In the genomic region with DNA sequence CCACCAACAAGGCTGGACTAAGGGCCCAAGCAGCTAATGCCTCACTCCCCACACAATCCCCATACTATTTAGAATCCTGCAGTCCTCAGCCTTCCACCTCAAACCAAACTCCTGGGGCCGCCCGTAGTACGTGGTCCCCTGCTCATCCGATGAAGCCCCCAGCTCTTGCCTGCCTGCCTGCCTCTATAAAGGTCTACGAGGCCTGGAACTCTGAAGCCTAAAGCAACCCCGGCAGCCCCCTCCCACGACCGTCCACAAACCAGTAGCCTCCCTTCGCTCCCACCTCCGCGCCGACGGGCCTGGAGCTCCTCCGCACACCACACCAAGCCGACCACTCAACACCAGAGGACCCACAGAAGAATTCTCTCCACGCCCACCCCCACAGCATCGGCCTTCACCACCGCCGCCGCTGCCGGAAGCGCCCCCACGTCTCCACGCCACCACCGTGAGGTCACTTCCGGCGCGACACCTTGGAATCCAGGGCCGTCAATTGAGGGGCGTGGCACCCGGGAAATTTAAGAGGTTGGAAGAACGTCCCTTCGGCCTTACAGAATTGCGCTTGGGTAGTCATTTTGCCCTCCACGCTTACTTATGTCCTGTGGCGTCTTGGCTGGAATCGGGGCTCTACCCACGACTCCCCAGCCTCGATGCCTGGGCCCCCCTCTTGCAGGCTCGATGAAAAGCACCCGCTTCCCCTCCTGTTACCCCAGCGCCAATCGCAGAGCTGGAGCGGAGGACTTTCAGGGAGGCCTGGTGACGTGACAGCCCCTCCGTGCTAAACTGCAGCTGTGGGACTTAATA, we compare ENCODE assay signal across 1 cellular context.
TF ChIP-seq lines count a peak whose summit lies in the region.

A gene with protein sequence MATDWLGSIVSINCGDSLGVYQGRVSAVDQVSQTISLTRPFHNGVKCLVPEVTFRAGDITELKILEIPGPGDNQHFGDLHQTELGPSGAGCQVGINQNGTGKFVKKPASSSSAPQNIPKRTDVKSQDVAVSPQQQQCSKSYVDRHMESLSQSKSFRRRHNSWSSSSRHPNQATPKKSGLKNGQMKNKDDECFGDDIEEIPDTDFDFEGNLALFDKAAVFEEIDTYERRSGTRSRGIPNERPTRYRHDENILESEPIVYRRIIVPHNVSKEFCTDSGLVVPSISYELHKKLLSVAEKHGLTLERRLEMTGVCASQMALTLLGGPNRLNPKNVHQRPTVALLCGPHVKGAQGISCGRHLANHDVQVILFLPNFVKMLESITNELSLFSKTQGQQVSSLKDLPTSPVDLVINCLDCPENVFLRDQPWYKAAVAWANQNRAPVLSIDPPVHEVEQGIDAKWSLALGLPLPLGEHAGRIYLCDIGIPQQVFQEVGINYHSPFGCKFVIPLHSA (minus strand): TSS at position 428 of the 801 bp plus-strand sequence. CDS start 20,900 bp downstream, outside the sequence.

TF ChIP-seq in HepG2, 621 proteins besides CTCF, POLR2A, EP300 and RAD21 (continued from another document and continues in another):
- TF ChIP-seq, protein P1, sequence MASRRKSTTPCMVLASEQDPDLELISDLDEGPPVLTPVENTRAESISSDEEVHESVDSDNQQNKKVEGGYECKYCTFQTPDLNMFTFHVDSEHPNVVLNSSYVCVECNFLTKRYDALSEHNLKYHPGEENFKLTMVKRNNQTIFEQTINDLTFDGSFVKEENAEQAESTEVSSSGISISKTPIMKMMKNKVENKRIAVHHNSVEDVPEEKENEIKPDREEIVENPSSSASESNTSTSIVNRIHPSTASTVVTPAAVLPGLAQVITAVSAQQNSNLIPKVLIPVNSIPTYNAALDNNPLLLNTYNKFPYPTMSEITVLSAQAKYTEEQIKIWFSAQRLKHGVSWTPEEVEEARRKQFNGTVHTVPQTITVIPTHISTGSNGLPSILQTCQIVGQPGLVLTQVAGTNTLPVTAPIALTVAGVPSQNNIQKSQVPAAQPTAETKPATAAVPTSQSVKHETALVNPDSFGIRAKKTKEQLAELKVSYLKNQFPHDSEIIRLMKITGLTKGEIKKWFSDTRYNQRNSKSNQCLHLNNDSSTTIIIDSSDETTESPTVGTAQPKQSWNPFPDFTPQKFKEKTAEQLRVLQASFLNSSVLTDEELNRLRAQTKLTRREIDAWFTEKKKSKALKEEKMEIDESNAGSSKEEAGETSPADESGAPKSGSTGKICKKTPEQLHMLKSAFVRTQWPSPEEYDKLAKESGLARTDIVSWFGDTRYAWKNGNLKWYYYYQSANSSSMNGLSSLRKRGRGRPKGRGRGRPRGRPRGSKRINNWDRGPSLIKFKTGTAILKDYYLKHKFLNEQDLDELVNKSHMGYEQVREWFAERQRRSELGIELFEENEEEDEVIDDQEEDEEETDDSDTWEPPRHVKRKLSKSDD (CRISPR knock-in tag; IDR thresholded peaks at IDR 0.05; ENCODE audit: low read depth): peak; percentile 79
- TF ChIP-seq AGO2 (optimal IDR thresholded peaks at IDR 0.05; ENCODE audit: low read depth, low read length) (no peak), ZNF333 (CRISPR knock-in tag; IDR thresholded peaks at IDR 0.05; ENCODE audit: borderline replicate concordance) (0 out of 2 replicates have a peak, but pooled peaks have one; percentile 39), ZBTB38 (CRISPR knock-in tag; IDR thresholded peaks at IDR 0.05) (peak; percentile 55; the same call in 1 of the 2 replicates), MED8 (CRISPR knock-in tag; IDR thresholded peaks at IDR 0.05; ENCODE audit: insufficient replicate concordance) (no peak), MEF2D (CRISPR knock-in tag; IDR thresholded peaks at IDR 0.05) (peak; percentile 23; the same call in 1 of the 2 replicates), FOXC1 (CRISPR knock-in tag; IDR thresholded peaks at IDR 0.05; ENCODE audit: borderline replicate concordance) (peak; percentile 77; the same call in 1 of the 2 replicates), IKZF4 (CRISPR knock-in tag; IDR thresholded peaks at IDR 0.05; ENCODE audit: borderline replicate concordance, low read depth, not compliant biosample characterization) (peak; percentile 69), NCOR1 (IDR thresholded peaks at IDR 0.05; ENCODE audit: borderline replicate concordance, low read length) (peak; percentile 24; the same call in 1 of the 2 replicates), ZNF670 (CRISPR knock-in tag; IDR thresholded peaks at IDR 0.05; ENCODE audit: borderline replicate concordance) (no peak; the same call in 1 of the 2 replicates), SOX5 (CRISPR knock-in tag; IDR thresholded peaks at IDR 0.05; ENCODE audit: borderline replicate concordance) (no peak), SMARCC2 (IDR thresholded peaks at IDR 0.05) (no peak), SETDB1 (CRISPR knock-in tag; IDR thresholded peaks at IDR 0.05; ENCODE audit: borderline replicate concordance) (no peak), RFXAP (CRISPR knock-in tag; IDR thresholded peaks at IDR 0.05; ENCODE audit: borderline replicate concordance) (peak; percentile 53), ZNF777 (CRISPR knock-in tag; IDR thresholded peaks at IDR 0.05) (no peak), POGZ (CRISPR knock-in tag; IDR thresholded peaks at IDR 0.05) (peak; percentile 80), KAT2B (IDR thresholded peaks at IDR 0.05; ENCODE audit: borderline replicate concordance, low read depth, low read length) (no peak), ZNF12 (CRISPR knock-in tag; IDR thresholded peaks at IDR 0.05) (no peak), DR1 (CRISPR knock-in tag; IDR thresholded peaks at IDR 0.05) (peak; percentile 82; the same call in 1 of the 2 replicates), KLF6 (CRISPR knock-in tag; IDR thresholded peaks at IDR 0.05) (0 out of 2 replicates have a peak, but pooled peaks have one; percentile 27), SRSF1 (optimal IDR thresholded peaks at IDR 0.05; ENCODE audit: low read depth, low read length) (peak; percentile 57), ZNF567 (CRISPR knock-in tag; IDR thresholded peaks at IDR 0.05; ENCODE audit: borderline replicate concordance) (0 out of 2 replicates have a peak, but pooled peaks have one; percentile 45), ZNF557 (CRISPR knock-in tag; IDR thresholded peaks at IDR 0.05) (no peak), RFX5 (IDR thresholded peaks at IDR 0.05; ENCODE audit: low read depth, low read length) (no peak), TBX3 (IDR thresholded peaks at IDR 0.05; ENCODE audit: borderline replicate concordance) (peak; percentile 66; the same call in 1 of the 2 replicates), RCOR2 (CRISPR knock-in tag; IDR thresholded peaks at IDR 0.05) (0 out of 2 replicates have a peak, but pooled peaks have one; percentile 17), ZNF605 (CRISPR knock-in tag; IDR thresholded peaks at IDR 0.05) (peak; percentile 95), ZNF343 (CRISPR knock-in tag; IDR thresholded peaks at IDR 0.05) (no peak), PCBP2 (optimal IDR thresholded peaks at IDR 0.05; ENCODE audit: low read depth, low read length, poor library complexity, severe bottlenecking) (no peak), ZSCAN29 (CRISPR knock-in tag; conservative IDR thresholded peaks at IDR 0.05) (no peak), TARDBP (CRISPR knock-in tag; IDR thresholded peaks at IDR 0.05) (peak; percentile 53; the same call in 1 of the 2 replicates), NFKB2 (CRISPR knock-in tag; IDR thresholded peaks at IDR 0.05; ENCODE audit: borderline replicate concordance) (peak; percentile 81; the same call in 1 of the 2 replicates), KLF11 (CRISPR knock-in tag; IDR thresholded peaks at IDR 0.05) (0 out of 2 replicates have a peak, but pooled peaks have one; percentile 61), MYC (CRISPR knock-in tag; IDR thresholded peaks at IDR 0.05; ENCODE audit: borderline replicate concordance) (peak; percentile 68), IKZF1 (IDR thresholded peaks at IDR 0.05) (no peak), ZSCAN21 (CRISPR knock-in tag; IDR thresholded peaks at IDR 0.05; ENCODE audit: borderline replicate concordance) (peak; percentile 44; the same call in 1 of the 2 replicates), ZMYM2 (CRISPR knock-in tag; IDR thresholded peaks at IDR 0.05) (peak; percentile 73), RXRA (CRISPR knock-in tag; IDR thresholded peaks at IDR 0.05) (peak; percentile 37), ZNF703 (CRISPR knock-in tag; IDR thresholded peaks at IDR 0.05; ENCODE audit: borderline replicate concordance) (no peak; the same call in 1 of the 2 replicates), ZNF549 (CRISPR knock-in tag; IDR thresholded peaks at IDR 0.05) (no peak), SPEN (CRISPR knock-in tag; IDR thresholded peaks at IDR 0.05; ENCODE audit: low read depth) (peak; percentile 89; the same call in 1 of the 2 replicates), BRD4 (CRISPR knock-in tag; IDR thresholded peaks at IDR 0.05) (peak; percentile 53; the same call in 1 of the 2 replicates), ATAD3A (CRISPR knock-in tag; IDR thresholded peaks at IDR 0.05) (no peak), LCORL (IDR thresholded peaks at IDR 0.05) (no peak), LCORL (CRISPR knock-in tag; IDR thresholded peaks at IDR 0.05) (0 out of 2 replicates have a peak, but pooled peaks have one; percentile 27)
- TF ChIP-seq, protein P2, sequence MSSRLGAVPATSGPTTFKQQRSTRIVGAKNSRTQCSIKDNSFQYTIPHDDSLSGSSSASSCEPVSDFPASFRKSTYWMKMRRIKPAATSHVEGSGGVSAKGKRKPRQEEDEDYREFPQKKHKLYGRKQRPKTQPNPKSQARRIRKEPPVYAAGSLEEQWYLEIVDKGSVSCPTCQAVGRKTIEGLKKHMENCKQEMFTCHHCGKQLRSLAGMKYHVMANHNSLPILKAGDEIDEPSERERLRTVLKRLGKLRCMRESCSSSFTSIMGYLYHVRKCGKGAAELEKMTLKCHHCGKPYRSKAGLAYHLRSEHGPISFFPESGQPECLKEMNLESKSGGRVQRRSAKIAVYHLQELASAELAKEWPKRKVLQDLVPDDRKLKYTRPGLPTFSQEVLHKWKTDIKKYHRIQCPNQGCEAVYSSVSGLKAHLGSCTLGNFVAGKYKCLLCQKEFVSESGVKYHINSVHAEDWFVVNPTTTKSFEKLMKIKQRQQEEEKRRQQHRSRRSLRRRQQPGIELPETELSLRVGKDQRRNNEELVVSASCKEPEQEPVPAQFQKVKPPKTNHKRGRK (CRISPR knock-in tag; IDR thresholded peaks at IDR 0.05): no peak
- TF ChIP-seq, protein P3, sequence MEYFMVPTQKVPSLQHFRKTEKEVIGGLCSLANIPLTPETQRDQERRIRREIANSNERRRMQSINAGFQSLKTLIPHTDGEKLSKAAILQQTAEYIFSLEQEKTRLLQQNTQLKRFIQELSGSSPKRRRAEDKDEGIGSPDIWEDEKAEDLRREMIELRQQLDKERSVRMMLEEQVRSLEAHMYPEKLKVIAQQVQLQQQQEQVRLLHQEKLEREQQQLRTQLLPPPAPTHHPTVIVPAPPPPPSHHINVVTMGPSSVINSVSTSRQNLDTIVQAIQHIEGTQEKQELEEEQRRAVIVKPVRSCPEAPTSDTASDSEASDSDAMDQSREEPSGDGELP (IDR thresholded peaks at IDR 0.05; ENCODE audit: borderline replicate concordance, low read depth): no peak; the same call in 1 of the 2 replicates
- TF ChIP-seq, protein P4, sequence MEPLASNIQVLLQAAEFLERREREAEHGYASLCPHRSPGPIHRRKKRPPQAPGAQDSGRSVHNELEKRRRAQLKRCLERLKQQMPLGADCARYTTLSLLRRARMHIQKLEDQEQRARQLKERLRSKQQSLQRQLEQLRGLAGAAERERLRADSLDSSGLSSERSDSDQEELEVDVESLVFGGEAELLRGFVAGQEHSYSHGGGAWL (CRISPR knock-in tag; IDR thresholded peaks at IDR 0.05): no peak; the same call in 1 of the 2 replicates
- TF ChIP-seq, protein P5, sequence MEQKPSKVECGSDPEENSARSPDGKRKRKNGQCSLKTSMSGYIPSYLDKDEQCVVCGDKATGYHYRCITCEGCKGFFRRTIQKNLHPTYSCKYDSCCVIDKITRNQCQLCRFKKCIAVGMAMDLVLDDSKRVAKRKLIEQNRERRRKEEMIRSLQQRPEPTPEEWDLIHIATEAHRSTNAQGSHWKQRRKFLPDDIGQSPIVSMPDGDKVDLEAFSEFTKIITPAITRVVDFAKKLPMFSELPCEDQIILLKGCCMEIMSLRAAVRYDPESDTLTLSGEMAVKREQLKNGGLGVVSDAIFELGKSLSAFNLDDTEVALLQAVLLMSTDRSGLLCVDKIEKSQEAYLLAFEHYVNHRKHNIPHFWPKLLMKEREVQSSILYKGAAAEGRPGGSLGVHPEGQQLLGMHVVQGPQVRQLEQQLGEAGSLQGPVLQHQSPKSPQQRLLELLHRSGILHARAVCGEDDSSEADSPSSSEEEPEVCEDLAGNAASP (CRISPR knock-in tag; IDR thresholded peaks at IDR 0.05; ENCODE audit: borderline replicate concordance): peak; percentile 62; the same call in 1 of the 2 replicates
- TF ChIP-seq, protein P6, sequence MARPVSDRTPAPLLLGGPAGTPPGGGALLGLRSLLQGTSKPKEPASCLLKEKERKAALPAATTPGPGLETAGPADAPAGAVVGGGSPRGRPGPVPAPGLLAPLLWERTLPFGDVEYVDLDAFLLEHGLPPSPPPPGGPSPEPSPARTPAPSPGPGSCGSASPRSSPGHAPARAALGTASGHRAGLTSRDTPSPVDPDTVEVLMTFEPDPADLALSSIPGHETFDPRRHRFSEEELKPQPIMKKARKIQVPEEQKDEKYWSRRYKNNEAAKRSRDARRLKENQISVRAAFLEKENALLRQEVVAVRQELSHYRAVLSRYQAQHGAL (CRISPR knock-in tag; IDR thresholded peaks at IDR 0.05; ENCODE audit: not compliant biosample characterization): no peak
- TF ChIP-seq, protein P7, sequence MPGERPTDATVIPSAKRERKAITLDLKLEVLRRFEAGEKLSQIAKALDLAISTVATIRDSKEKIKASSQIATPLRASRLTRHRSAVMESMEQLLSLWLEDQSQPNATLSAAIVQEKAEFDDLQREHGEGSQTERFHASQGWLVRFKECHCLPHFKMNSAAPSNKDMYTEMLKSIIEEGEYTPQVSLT (CRISPR knock-in tag; IDR thresholded peaks at IDR 0.05; ENCODE audit: borderline replicate concordance, low read depth): no peak
- TF ChIP-seq, protein P8, sequence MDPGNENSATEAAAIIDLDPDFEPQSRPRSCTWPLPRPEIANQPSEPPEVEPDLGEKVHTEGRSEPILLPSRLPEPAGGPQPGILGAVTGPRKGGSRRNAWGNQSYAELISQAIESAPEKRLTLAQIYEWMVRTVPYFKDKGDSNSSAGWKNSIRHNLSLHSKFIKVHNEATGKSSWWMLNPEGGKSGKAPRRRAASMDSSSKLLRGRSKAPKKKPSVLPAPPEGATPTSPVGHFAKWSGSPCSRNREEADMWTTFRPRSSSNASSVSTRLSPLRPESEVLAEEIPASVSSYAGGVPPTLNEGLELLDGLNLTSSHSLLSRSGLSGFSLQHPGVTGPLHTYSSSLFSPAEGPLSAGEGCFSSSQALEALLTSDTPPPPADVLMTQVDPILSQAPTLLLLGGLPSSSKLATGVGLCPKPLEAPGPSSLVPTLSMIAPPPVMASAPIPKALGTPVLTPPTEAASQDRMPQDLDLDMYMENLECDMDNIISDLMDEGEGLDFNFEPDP (CRISPR knock-in tag; conservative IDR thresholded peaks at IDR 0.05): 0 out of 2 replicates have a peak, but pooled peaks have one; percentile 88
- TF ChIP-seq, protein P9, sequence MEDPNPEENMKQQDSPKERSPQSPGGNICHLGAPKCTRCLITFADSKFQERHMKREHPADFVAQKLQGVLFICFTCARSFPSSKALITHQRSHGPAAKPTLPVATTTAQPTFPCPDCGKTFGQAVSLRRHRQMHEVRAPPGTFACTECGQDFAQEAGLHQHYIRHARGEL (CRISPR knock-in tag; IDR thresholded peaks at IDR 0.05): no peak
